ENCODE assay signal across 8 cellular contexts in genomic region chr5:154445422-154446182, GRCh38. TPM values are rescaled to one million over a fixed set of nuclear protein-coding genes. Genes with fewer than 3 reads are reported as not detected.
DNase-seq lines count a peak whose midpoint lies in the region; ATAC-seq and TF ChIP-seq lines count a peak whose summit lies in the region.

A gene with protein sequence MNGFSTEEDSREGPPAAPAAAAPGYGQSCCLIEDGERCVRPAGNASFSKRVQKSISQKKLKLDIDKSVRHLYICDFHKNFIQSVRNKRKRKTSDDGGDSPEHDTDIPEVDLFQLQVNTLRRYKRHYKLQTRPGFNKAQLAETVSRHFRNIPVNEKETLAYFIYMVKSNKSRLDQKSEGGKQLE (plus strand): TSS chr5:154445997. CDS start chr5:154446605, 608 bp downstream.

- in situ Hi-C loops in GM13977 (cut with MboI; ENCODE audit: low pct_unique_long_range_greater_than_20kb, low sequenced_read_pairs, unreplicated experiment), result no loop called here

- peak; percentile 94 for ATAC-seq in HG02852 (IDR thresholded peaks at IDR 0.05; ENCODE audit: unreplicated experiment)
- ATAC-seq in heart left ventricle, result peak; percentile 97 to 99 (median 98)

- 0 to 1% (median 0%) methylated on average over 34 to 69 of the region's 69 CpGs for WGBS in adrenal gland, 4 donors
- 0 to 1% (median 0%) methylated on average over 28 to 69 of the region's 69 CpGs for whole genome bisulfite sequencing in heart left ventricle, 4 donors

- H3K4me3 ChIP-seq in adrenal gland (peak within 1 kb of the TSS; percentile 78 to 85 (median 82)), heart left ventricle (peak within 1 kb of the TSS; percentile 87 to 99 (median 96))

- H3K4me1 ChIP-seq in adrenal gland (replicated peaks in 1 of 2) (peaks cover 3 to 34% of the 10 kb centered on the region in 2 donors), heart left ventricle (peaks cover 0 to 52% (median 34%) of the 10 kb centered on the region in 12 donors)

- H3K4me3 Mint-ChIP-seq in type B pancreatic cell, result peak within 1 kb of the TSS; percentile 99

- H3K9me3 ChIP-seq in adrenal gland (replicated peaks in 1 of 3) (no peaks in the 10 kb centered on the region), heart left ventricle (no peaks in the 10 kb centered on the region)

- peaks cover 23% of the 10 kb centered on the region for H3K36me3 Mint-ChIP-seq in type B pancreatic cell

- H3K27ac ChIP-seq in adrenal gland (peak within 1 kb of the TSS; percentile 3 to 82 (median 67)), heart left ventricle (peak within 1 kb of the TSS; percentile 58 to 95 (median 85))

- peaks cover 0 to 11% of the 10 kb centered on the region in 2 donors for H3K36me3 ChIP-seq in adrenal gland (replicated peaks in 1 of 2)
- peaks cover 0 to 37% (median 21%) of the 10 kb centered on the region in 9 donors for H3K36me3 ChIP-seq in heart left ventricle

- intact Hi-C loops in adrenal gland (cut with DNase I), result no loop called here
- intact Hi-C loops in heart left ventricle (cut with DNase I), result loop anchor here in 2 of 10 donors (1.0 to 10.0 kb wide), 2 partner anchors 255 to 471 kb away; partner anchors contain the start of gene GALNT10 (in 1 of the 2)
- intact Hi-C loops in posterior cingulate gyrus (cut with DNase I), result no loop called here

- H3K9me3 Mint-ChIP-seq in type B pancreatic cell, result no peaks in the 10 kb centered on the region

- no peaks in the 10 kb centered on the region for H3K27me3 Mint-ChIP-seq in type B pancreatic cell

- peak within 1 kb of the TSS; percentile 91 for H3K27ac Mint-ChIP-seq in type B pancreatic cell

- peak; percentile 100 for DNase-seq in GM13977 (ENCODE audit: low spot score)
- DNase-seq in NCI-H146 treated with DMSO at 0.1 percent for 48 hours (lab: John Stamatoyannopoulos, UW; ENCODE audit: unreplicated experiment), result peak; percentile 69
- peak; percentile 86 to 95 (median 91) for DNase-seq in T-helper 1 cell
- peak; percentile 91 to 99 (median 96) for DNase-seq in adrenal gland
- DNase-seq in heart left ventricle, result peak; percentile 95 to 98 (median 96)
- DNase-seq in posterior cingulate gyrus, result peak; percentile 88 to 99 (median 94)
- DNase-seq in type B pancreatic cell (ENCODE audit: extremely low spot score, unreplicated experiment), result peak; percentile 96

- peaks cover 30% of the 10 kb centered on the region for H3K4me1 Mint-ChIP-seq in type B pancreatic cell (ENCODE audit: unreplicated experiment)

- H3K27me3 ChIP-seq in adrenal gland (no peaks in the 10 kb centered on the region), heart left ventricle (no peaks in the 10 kb centered on the region)

- TF ChIP-seq POLR2A in adrenal gland (IDR thresholded peaks at IDR 0.05) (peak; percentile 34 to 93), heart left ventricle (IDR thresholded peaks at IDR 0.05) (peak; percentile 91 to 97)

- no peak for TF ChIP-seq CTCF in GM13977 (IDR thresholded peaks at IDR 0.05; ENCODE audit: extremely low read depth, insufficient read depth, missing control alignments)
- TF ChIP-seq CTCF in adrenal gland (IDR thresholded peaks at IDR 0.05), result no peak
- TF ChIP-seq CTCF in heart left ventricle (IDR thresholded peaks at IDR 0.05), result no peak
- TF ChIP-seq CTCF in type B pancreatic cell (conservative IDR thresholded peaks at IDR 0.05), result no peak

RNA-seq across cellular contexts. Expression of the gene that starts here (rescaled TPM):
- 10 to 100 TPM; 22.5 to 42.2 (median 35.8) TPM for total RNA-seq in adrenal gland
- 10 to 100 TPM; 36.2 to 65.1 (median 44.8) TPM for polyA plus RNA-seq in adrenal gland
- total RNA-seq in heart left ventricle, result 10 to 100 TPM; 26.1 to 55.5 (median 38.6) TPM
- polyA plus RNA-seq in heart left ventricle, result 10 to 100 TPM; 19.7 to 27.4 TPM
- 39.4 and 43.7 TPM in 2 replicates for total RNA-seq in type B pancreatic cell (ENCODE audit: low replicate concordance)

Comparison
In these comparisons a context has a peak if more than half of its experiments do, and no peak if none do; other contexts are left out.
1. Peak in every context shown above with its lines: DNase-seq, ATAC-seq, H3K4me3 ChIP-seq and H3K27ac ChIP-seq.